Comparison of ENCODE assay signal across 10 cellular contexts in the genomic region with DNA sequence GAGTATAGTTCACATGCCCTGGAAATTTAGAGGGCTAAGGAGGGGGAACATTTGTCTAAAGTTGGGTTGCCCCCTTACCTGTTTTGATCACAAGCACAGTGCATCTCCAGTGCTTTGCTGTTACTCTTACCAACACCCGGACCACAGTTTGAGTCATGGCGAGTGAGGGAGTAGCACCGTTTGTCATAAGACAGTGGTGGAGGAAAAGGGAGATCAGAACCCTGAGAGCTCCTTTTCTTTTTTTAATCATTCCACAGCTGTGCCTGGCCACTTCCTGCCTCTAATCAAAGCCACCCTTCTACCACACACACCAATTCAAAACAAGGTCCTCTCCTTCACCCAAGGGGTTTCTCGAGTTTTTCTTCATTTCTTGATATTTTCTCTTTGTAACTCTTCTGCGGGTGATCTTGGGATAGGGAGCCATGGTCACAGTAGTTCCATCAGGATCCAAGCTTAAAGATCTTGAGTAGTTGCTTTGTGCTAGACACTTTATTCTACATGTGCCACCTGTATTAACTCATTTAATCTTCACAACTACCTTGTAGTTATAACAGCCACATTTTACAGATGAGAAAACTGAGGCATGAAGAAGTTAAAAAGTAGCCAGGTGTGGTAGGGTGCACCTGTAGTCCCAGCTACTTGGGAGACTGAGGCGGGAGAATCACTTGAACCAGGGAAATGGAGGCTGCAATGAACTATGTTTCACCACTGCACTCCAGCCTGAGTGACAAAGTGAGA. TPM values are rescaled to one million over a fixed set of nuclear protein-coding genes. Genes with fewer than 3 reads are reported as not detected.
DNase-seq lines count a peak whose midpoint lies in the region; ATAC-seq, FAIRE-seq and TF ChIP-seq lines count a peak whose summit lies in the region.
"Had no signal": no experiment of that assay in that cellular context is flagged by ENCODE, and none has a peak within 500 bp of the region (broad histone marks: within the 10 kb centered on the region; RNA-seq: fewer than 3 reads in every experiment).

No MANE protein-coding gene starts in this region.

- intact Hi-C loops in ascending aorta (cut with DNase I) (loop anchor here (2.0 kb wide), 1 partner anchor 21 kb away; no protein-coding TSS in a partner anchor), HepG2 (cut with micrococcal nuclease; ENCODE audit: unreplicated experiment) (no loop called here)

- TF ChIP-seq CTCF in ascending aorta (IDR thresholded peaks at IDR 0.05) (no peak), HepG2 (CRISPR knock-in tag; IDR thresholded peaks at IDR 0.05) (no peak)

- no peak for TF ChIP-seq RAD21 in HepG2 (CRISPR knock-in tag; IDR thresholded peaks at IDR 0.05)

- H3K27me3 ChIP-seq in SJSA1 (replicated peaks) (no peaks in the 10 kb centered on the region), ascending aorta (no peaks in the 10 kb centered on the region), small intestine (ENCODE audit: control insufficient read depth in 2 of 2, insufficient read depth in 2 of 2, low read length in 2 of 2) (no peaks in the 10 kb centered on the region), HepG2 (ENCODE audit: control insufficient read depth in 1 of 2, insufficient read depth in 2 of 2, low read length in 2 of 2) (peaks cover 3 to 31% of the 10 kb centered on the region in 2 experiments; a peak in 4 of 5 replicates)

- no peaks in the 10 kb centered on the region for H4K20me1 ChIP-seq in HepG2 (ENCODE audit: insufficient read depth, low read length)

- CTCF ChIA-PET in HepG2 (lab: Yijun Ruan, JAX; ENCODE audit: low intra/inter-chr PET ratio, low total read pairs), result no interaction called here

- H3K9me3 ChIP-seq in SJSA1 (replicated peaks) (no peaks in the 10 kb centered on the region), ascending aorta (no peaks in the 10 kb centered on the region), small intestine (ENCODE audit: control insufficient read depth, low read depth) (no peaks in the 10 kb centered on the region), HepG2 (ENCODE audit: low read length) (no peaks in the 10 kb centered on the region)

- no peak for TF ChIP-seq EP300 in HepG2 (IDR thresholded peaks at IDR 0.05; ENCODE audit: low read depth in 2 of 2, low read length in 2 of 2)
- TF ChIP-seq EP300 in HepG2 (CRISPR knock-in tag; IDR thresholded peaks at IDR 0.05; ENCODE audit: borderline replicate concordance), result no peak

- no peak overlapping the region for H3K9ac ChIP-seq in HepG2 (ENCODE audit: insufficient read depth, low read depth, low read length)

- no peak overlapping the region for H3K4me2 ChIP-seq in HepG2 (ENCODE audit: low read depth, low read length)

- in situ Hi-C loops in HepG2 (cut with HindIII; ENCODE audit: extremely low pct_ligation_motif_present, low pct_unique_long_range_greater_than_20kb), result no loop called here

- TF ChIP-seq POLR2A in HepG2 (IDR thresholded peaks at IDR 0.05; ENCODE audit: insufficient read depth in 1 of 2, low read depth in 2 of 2, low read length in 2 of 2), result no peak

- no peak overlapping the region for H3K4me3 ChIP-seq in SJSA1
- H3K4me3 ChIP-seq in ascending aorta, result no peak overlapping the region
- H3K4me3 ChIP-seq in small intestine (ENCODE audit: low read depth in 1 of 2, low read length in 2 of 2), result no peak overlapping the region
- no peak overlapping the region for H3K4me3 ChIP-seq in HepG2 (replicated peaks in 1 of 3; ENCODE audit: insufficient read depth in 1 of 3, low read depth in 2 of 3, low read length in 3 of 3)
- H3K4me3 ChIP-seq: SK-N-MC had no signal

- peak; percentile 68 for DNase-seq in EH (ENCODE audit: low read depth)
- peak; percentile 29 to 36 for DNase-seq in SJSA1 (ENCODE audit: low read depth in 1 of 2, low spot score in 2 of 2)
- no peak for DNase-seq in ascending aorta (ENCODE audit: low spot score in 2 of 2)
- DNase-seq in small intestine, result no peak
- DNase-seq in COLO829 (ENCODE audit: low spot score), result no peak
- no peak for DNase-seq in HepG2 (ENCODE audit: low spot score)

- FAIRE-seq in small intestine (lab: Jason Lieb, UNC) (no peak), HepG2 (lab: Jason Lieb, UNC) (no peak)

- 70 to 80% (median 71%) methylated on average over 6 of the region's 6 CpGs for WGBS in small intestine, 3 donors
- 70% methylated on average over 6 of the region's 6 CpGs for WGBS in HepG2 (ENCODE audit: low lambda C conversion rate)

- no peak for ATAC-seq in HG03196 (IDR thresholded peaks at IDR 0.05; ENCODE audit: unreplicated experiment)
- ATAC-seq in GM19455 (IDR thresholded peaks at IDR 0.05; ENCODE audit: unreplicated experiment), result no peak
- ATAC-seq in HepG2, result no peak

- BruUV-seq in HepG2 (replicated peaks; lab: Mats Ljungman, UMichigan), result no TSS peak

- POLR2A ChIA-PET in HepG2 (lab: Yijun Ruan, JAX), result no interaction called here

- peaks cover 37% of the 10 kb centered on the region for H3K4me1 ChIP-seq in SJSA1 (replicated peaks)
- peaks cover 5 to 9% of the 10 kb centered on the region in 2 donors for H3K4me1 ChIP-seq in ascending aorta
- H3K4me1 ChIP-seq in small intestine (ENCODE audit: control insufficient read depth in 2 of 2, insufficient read depth in 1 of 2, low read depth in 1 of 2, low read length in 1 of 2), result peaks cover 2 to 6% of the 10 kb centered on the region in 2 donors
- peaks cover 14% of the 10 kb centered on the region; the same call in 1 of the 2 replicates for H3K4me1 ChIP-seq in HepG2 (ENCODE audit: insufficient read depth, low read length)

- H2AFZ ChIP-seq in HepG2 (ENCODE audit: low read length), result no peak overlapping the region

- H3K27ac ChIP-seq in SJSA1 (no peak overlapping the region), ascending aorta (peak overlapping the region; percentile 82 to 85), small intestine (ENCODE audit: low read depth in 1 of 2, low read length in 1 of 2) (peak overlapping the region; percentile 65 to 89), HepG2 (ENCODE audit: extremely low read length, insufficient read depth, low read length) (no peak overlapping the region)
- H3K27ac ChIP-seq: SK-N-MC had no signal

- no peaks in the 10 kb centered on the region for H3K79me2 ChIP-seq in HepG2 (ENCODE audit: insufficient read depth, low read length)

- H3K36me3 ChIP-seq in SJSA1, result no peaks in the 10 kb centered on the region
- no peaks in the 10 kb centered on the region for H3K36me3 ChIP-seq in ascending aorta
- H3K36me3 ChIP-seq in small intestine (ENCODE audit: control insufficient read depth in 2 of 2, insufficient read depth in 2 of 2, low read length in 2 of 2), result no peaks in the 10 kb centered on the region
- no peaks in the 10 kb centered on the region for H3K36me3 ChIP-seq in HepG2 (replicated peaks in 1 of 2; ENCODE audit: control insufficient read depth in 1 of 2, insufficient read depth in 2 of 2, low read length in 2 of 2)

RNA-seq across cellular contexts. Expression of a gene that starts 5.0 kb away (rescaled TPM):
- 2.2 TPM in 1 of 2 replicates, not detected in the other for total RNA-seq in SJSA1 (2014; rRNA removed; shearing (Covaris generic))
- total RNA-seq in ascending aorta, result not detected
- under 1 TPM in 1 of 3 donors, not detected in 2; 0.31 TPM for polyA plus RNA-seq in small intestine
- not detected in 2 replicates for total RNA-seq in HepG2 (2016; rRNA removed; fragmentation: Illumina TruSeq; extraction: Trizol)
- total RNA-seq in HepG2 (2016; cell fraction: cytosol; rRNA removed; fragmentation: Illumina TruSeq; extraction: Trizol; ENCODE audit: low read depth), result not detected in 2 replicates
- not detected in 2 replicates for total RNA-seq in HepG2 (2016; cell fraction: insoluble cytoplasmic fraction; rRNA removed; fragmentation: Illumina TruSeq; extraction: Trizol)
- not detected in 2 replicates for total RNA-seq in HepG2 (2016; cell fraction: membrane; rRNA removed; fragmentation: Illumina TruSeq; extraction: Trizol)
- total RNA-seq in HepG2 (2016; cell fraction: nucleus; rRNA removed; fragmentation: Illumina TruSeq; extraction: Trizol), result not detected in 2 replicates
- polyA plus RNA-seq in HepG2 (2011; rRNA removed), result 0.13 TPM in 1 of 2 replicates, not detected in the other
- 0.11 and 0.17 TPM in 2 replicates for polyA plus RNA-seq in HepG2 (2011; cell fraction: cytosol; rRNA removed)
- polyA plus RNA-seq in HepG2 (2011; cell fraction: nucleus; rRNA removed), result not detected in 2 replicates
- polyA plus RNA-seq in HepG2 (2012), result not detected in 2 replicates
- not detected in 2 replicates for polyA plus RNA-seq in HepG2 (2016; cell fraction: cytosol; fragmentation: Illumina TruSeq; extraction: Trizol; ENCODE audit: low read depth)
- polyA plus RNA-seq in HepG2 (2016; cell fraction: insoluble cytoplasmic fraction; fragmentation: Illumina TruSeq; extraction: Trizol; ENCODE audit: low read depth), result 0.27 TPM in 1 of 2 replicates, not detected in the other
- not detected in 2 replicates for polyA plus RNA-seq in HepG2 (2016; cell fraction: membrane; fragmentation: Illumina TruSeq; extraction: Trizol; ENCODE audit: low read depth)
- polyA plus RNA-seq in HepG2 (2016; cell fraction: nucleus; fragmentation: Illumina TruSeq; extraction: Trizol; ENCODE audit: insufficient read depth, low read depth), result not detected in 2 replicates
- polyA minus RNA-seq in HepG2 (2011; rRNA and poly(A)+ RNA removed; ENCODE audit: low replicate concordance), result 0.42 and 1.4 TPM in 2 replicates
- not detected in 2 replicates for polyA minus RNA-seq in HepG2 (2011; cell fraction: cytosol; rRNA and poly(A)+ RNA removed)
- not detected in 2 replicates for polyA minus RNA-seq in HepG2 (2011; cell fraction: nucleus; rRNA and poly(A)+ RNA removed)
- total RNA-seq: kidney epithelial cell had no signal

RNA-seq across cellular contexts. Expression of a gene that starts 15.1 kb away (rescaled TPM):
- 136 and 198 TPM in 2 replicates for total RNA-seq in SJSA1 (2014; rRNA removed; shearing (Covaris generic))
- 112 TPM for total RNA-seq in ascending aorta
- 10 to 100 TPM in 2 of 3 donors, 1 to 10 TPM in 1; 5.9 to 25.2 (median 13.9) TPM for polyA plus RNA-seq in small intestine
- total RNA-seq in HepG2 (2016; rRNA removed; fragmentation: Illumina TruSeq; extraction: Trizol), result 102 and 162 TPM in 2 replicates
- total RNA-seq in HepG2 (2016; cell fraction: cytosol; rRNA removed; fragmentation: Illumina TruSeq; extraction: Trizol; ENCODE audit: low read depth), result 15.6 and 16.5 TPM in 2 replicates
- 94.8 and 180 TPM in 2 replicates for total RNA-seq in HepG2 (2016; cell fraction: insoluble cytoplasmic fraction; rRNA removed; fragmentation: Illumina TruSeq; extraction: Trizol)
- 45.9 and 57.6 TPM in 2 replicates for total RNA-seq in HepG2 (2016; cell fraction: membrane; rRNA removed; fragmentation: Illumina TruSeq; extraction: Trizol)
- 66.9 and 67.5 TPM in 2 replicates for total RNA-seq in HepG2 (2016; cell fraction: nucleus; rRNA removed; fragmentation: Illumina TruSeq; extraction: Trizol)
- polyA plus RNA-seq in HepG2 (2011; rRNA removed), result 55.9 and 80.7 TPM in 2 replicates
- polyA plus RNA-seq in HepG2 (2011; cell fraction: cytosol; rRNA removed), result 39.5 and 46.1 TPM in 2 replicates
- polyA plus RNA-seq in HepG2 (2011; cell fraction: nucleus; rRNA removed), result 54.9 and 64.9 TPM in 2 replicates
- 45.5 and 46.6 TPM in 2 replicates for polyA plus RNA-seq in HepG2 (2012)
- polyA plus RNA-seq in HepG2 (2016; cell fraction: cytosol; fragmentation: Illumina TruSeq; extraction: Trizol; ENCODE audit: low read depth), result 4.4 and 5.4 TPM in 2 replicates
- 124 and 138 TPM in 2 replicates for polyA plus RNA-seq in HepG2 (2016; cell fraction: insoluble cytoplasmic fraction; fragmentation: Illumina TruSeq; extraction: Trizol; ENCODE audit: low read depth)
- 16.5 and 20.8 TPM in 2 replicates for polyA plus RNA-seq in HepG2 (2016; cell fraction: membrane; fragmentation: Illumina TruSeq; extraction: Trizol; ENCODE audit: low read depth)
- polyA plus RNA-seq in HepG2 (2016; cell fraction: nucleus; fragmentation: Illumina TruSeq; extraction: Trizol; ENCODE audit: insufficient read depth, low read depth), result 88.5 and 91.4 TPM in 2 replicates
- 105 and 134 TPM in 2 replicates for polyA minus RNA-seq in HepG2 (2011; rRNA and poly(A)+ RNA removed; ENCODE audit: low replicate concordance)
- polyA minus RNA-seq in HepG2 (2011; cell fraction: cytosol; rRNA and poly(A)+ RNA removed), result 70.2 and 86.9 TPM in 2 replicates
- 68.6 and 73.8 TPM in 2 replicates for polyA minus RNA-seq in HepG2 (2011; cell fraction: nucleus; rRNA and poly(A)+ RNA removed)

RNA-seq across cellular contexts. Expression of a gene that starts 49.5 kb away (rescaled TPM):
- 164 and 202 TPM in 2 replicates for total RNA-seq in SJSA1 (2014; rRNA removed; shearing (Covaris generic))
- total RNA-seq in ascending aorta (71.3 TPM), HepG2 (2016; rRNA removed; fragmentation: Illumina TruSeq; extraction: Trizol) (0.15 and 0.31 TPM in 2 replicates)
- polyA plus RNA-seq in small intestine (1 to 10 TPM in 1 of 3 donors, under 1 TPM in 2; 0.54 to 4.8 (median 0.67) TPM), HepG2 (2011; rRNA removed) (0.09 and 0.10 TPM in 2 replicates)
- total RNA-seq in HepG2 (2016; cell fraction: cytosol; rRNA removed; fragmentation: Illumina TruSeq; extraction: Trizol; ENCODE audit: low read depth), result not detected in 2 replicates
- 0.31 and 0.37 TPM in 2 replicates for total RNA-seq in HepG2 (2016; cell fraction: insoluble cytoplasmic fraction; rRNA removed; fragmentation: Illumina TruSeq; extraction: Trizol)
- not detected in 2 replicates for total RNA-seq in HepG2 (2016; cell fraction: membrane; rRNA removed; fragmentation: Illumina TruSeq; extraction: Trizol)
- 0.41 and 0.50 TPM in 2 replicates for total RNA-seq in HepG2 (2016; cell fraction: nucleus; rRNA removed; fragmentation: Illumina TruSeq; extraction: Trizol)
- polyA plus RNA-seq in HepG2 (2011; cell fraction: cytosol; rRNA removed), result 0.07 and 0.09 TPM in 2 replicates
- 0.14 TPM in 2 replicates for polyA plus RNA-seq in HepG2 (2011; cell fraction: nucleus; rRNA removed)
- not detected in 2 replicates for polyA plus RNA-seq in HepG2 (2012)
- not detected in 2 replicates for polyA plus RNA-seq in HepG2 (2016; cell fraction: cytosol; fragmentation: Illumina TruSeq; extraction: Trizol; ENCODE audit: low read depth)
- 0.07 TPM in 1 of 2 replicates, not detected in the other for polyA plus RNA-seq in HepG2 (2016; cell fraction: insoluble cytoplasmic fraction; fragmentation: Illumina TruSeq; extraction: Trizol; ENCODE audit: low read depth)
- polyA plus RNA-seq in HepG2 (2016; cell fraction: membrane; fragmentation: Illumina TruSeq; extraction: Trizol; ENCODE audit: low read depth), result not detected in 2 replicates
- 0.15 TPM in 1 of 2 replicates, not detected in the other for polyA plus RNA-seq in HepG2 (2016; cell fraction: nucleus; fragmentation: Illumina TruSeq; extraction: Trizol; ENCODE audit: insufficient read depth, low read depth)
- polyA minus RNA-seq in HepG2 (2011; rRNA and poly(A)+ RNA removed; ENCODE audit: low replicate concordance), result 0.82 TPM in 1 of 2 replicates, not detected in the other
- not detected in 2 replicates for polyA minus RNA-seq in HepG2 (2011; cell fraction: cytosol; rRNA and poly(A)+ RNA removed)
- 0.12 TPM in 1 of 2 replicates, not detected in the other for polyA minus RNA-seq in HepG2 (2011; cell fraction: nucleus; rRNA and poly(A)+ RNA removed)

Comparison
In these comparisons a context has a peak if more than half of its experiments do, and no peak if none do; other contexts are left out.
1. DNase-seq: peak in EH (single experiment) and SJSA1 (2 of 2); none in ascending aorta (0 of 2), small intestine (single experiment), COLO829 (single experiment) and HepG2 (single experiment).
2. H3K27ac ChIP-seq: peak in ascending aorta (2 of 2) and small intestine (2 of 2); none in SJSA1 (single experiment) and HepG2 (single experiment).
3. RNA of a gene that starts 49.5 kb away (total RNA-seq): 164 to 202 TPM in SJSA1 and 71.3 TPM in ascending aorta (single experiment); 0.15 to 0.50 TPM in HepG2; every median in the first group is over 10 times any median in the second.